In genomic region chr3:100496711-100497261, GRCh38 we compare ENCODE assay signal across 9 cellular contexts. TPM values are rescaled to one million over a fixed set of nuclear protein-coding genes. Genes with fewer than 3 reads are reported as not detected.
DNase-seq lines count a peak whose midpoint lies in the region; ATAC-seq and TF ChIP-seq lines count a peak whose summit lies in the region.
"Had no signal": no experiment of that assay in that cellular context is flagged by ENCODE, and none has a peak within 500 bp of the region (broad histone marks: within the 10 kb centered on the region; RNA-seq: fewer than 3 reads in every experiment).

No MANE protein-coding gene starts in this region.

- H3K27ac ChIP-seq in AG04450 (ENCODE audit: low read depth, low read length), result no peak overlapping the region
- no peak overlapping the region for H3K27ac ChIP-seq in upper lobe of left lung

- no peaks in the 10 kb centered on the region for H3K36me3 ChIP-seq in upper lobe of left lung

- peak; percentile 15 for ATAC-seq in GM19468 (IDR thresholded peaks at IDR 0.05; ENCODE audit: extremely low read depth, unreplicated experiment)
- ATAC-seq in HG03439 (IDR thresholded peaks at IDR 0.05; ENCODE audit: unreplicated experiment), result peak; percentile 33
- ATAC-seq in upper lobe of left lung (ENCODE audit: low FRiP score in 2 of 2), result no peak

- TF ChIP-seq POLR2A in upper lobe of left lung (IDR thresholded peaks at IDR 0.05), result no peak

- peak; percentile 32 for DNase-seq in AG04450 (ENCODE audit: low read depth, low spot score)
- peak; percentile 57 for DNase-seq in astrocyte of the hippocampus (ENCODE audit: low read depth, low spot score)
- no peak for DNase-seq in germinal center (ENCODE audit: low spot score)
- DNase-seq in NCI-H2171 treated with DMSO at 0.1 percent for 48 hours (lab: John Stamatoyannopoulos, UW), result no peak
- no peak for DNase-seq in upper lobe of left lung
- DNase-seq in SHP77 (lab: John Stamatoyannopoulos, UW), result no peak
- DNase-seq: NCI-H748 treated with DMSO at 0.1 percent for 48 hours had no signal

- TF ChIP-seq CTCF in AG04450 (IDR thresholded peaks at IDR 0.05; ENCODE audit: low read depth, low read length) (no peak), upper lobe of left lung (IDR thresholded peaks at IDR 0.05) (no peak)

- H3K27me3 ChIP-seq in AG04450 (ENCODE audit: control insufficient read depth, insufficient read depth, low read length) (no peaks in the 10 kb centered on the region), upper lobe of left lung (no peaks in the 10 kb centered on the region)

- POLR2A ChIA-PET in AG04450 (lab: Yijun Ruan, JAX), result no interaction called here

- CTCF ChIA-PET in AG04450 (lab: Charles Lee), result no interaction called here

- TF ChIP-seq EP300 in upper lobe of left lung (IDR thresholded peaks at IDR 0.05), result no peak

- no peak overlapping the region for H3K4me3 ChIP-seq in AG04450 (ENCODE audit: low read depth, low read length)
- H3K4me3 ChIP-seq in upper lobe of left lung, result no peak overlapping the region

- H3K9me3 ChIP-seq in AG04450 (ENCODE audit: control insufficient read depth, insufficient read depth, low read length) (no peaks in the 10 kb centered on the region), upper lobe of left lung (no peaks in the 10 kb centered on the region)

- H3K4me1 ChIP-seq in upper lobe of left lung, result peaks cover 0 to 3% (median 3%) of the 10 kb centered on the region in 4 donors

RNA-seq across cellular contexts. Expression of gene TMEM45A, which starts 4.4 kb away (rescaled TPM):
- 33.0 and 42.8 TPM in 2 replicates for polyA plus RNA-seq in AG04450 (2011; rRNA removed)
- 9.9 and 18.3 TPM in 2 replicates for polyA minus RNA-seq in AG04450 (2011; rRNA and poly(A)+ RNA removed)
- 10 to 100 TPM in 1 of 6 donors, 1 to 10 TPM in 5; 1.7 to 17.4 (median 5.0) TPM for total RNA-seq in upper lobe of left lung

Comparison
In these comparisons a context has a peak if more than half of its experiments do, and no peak if none do; other contexts are left out.
1. DNase-seq: peak in AG04450 (single experiment) and astrocyte of the hippocampus (single experiment); none in germinal center (single experiment), NCI-H2171 treated with DMSO at 0.1 percent for 48 hours (single experiment), upper lobe of left lung (0 of 2) and SHP77 (0 of 2).
2. ATAC-seq: peak in GM19468 (single experiment) and HG03439 (single experiment); none in upper lobe of left lung (0 of 2).